Comparison of ENCODE assay signal across 34 cellular contexts in the genomic region with DNA sequence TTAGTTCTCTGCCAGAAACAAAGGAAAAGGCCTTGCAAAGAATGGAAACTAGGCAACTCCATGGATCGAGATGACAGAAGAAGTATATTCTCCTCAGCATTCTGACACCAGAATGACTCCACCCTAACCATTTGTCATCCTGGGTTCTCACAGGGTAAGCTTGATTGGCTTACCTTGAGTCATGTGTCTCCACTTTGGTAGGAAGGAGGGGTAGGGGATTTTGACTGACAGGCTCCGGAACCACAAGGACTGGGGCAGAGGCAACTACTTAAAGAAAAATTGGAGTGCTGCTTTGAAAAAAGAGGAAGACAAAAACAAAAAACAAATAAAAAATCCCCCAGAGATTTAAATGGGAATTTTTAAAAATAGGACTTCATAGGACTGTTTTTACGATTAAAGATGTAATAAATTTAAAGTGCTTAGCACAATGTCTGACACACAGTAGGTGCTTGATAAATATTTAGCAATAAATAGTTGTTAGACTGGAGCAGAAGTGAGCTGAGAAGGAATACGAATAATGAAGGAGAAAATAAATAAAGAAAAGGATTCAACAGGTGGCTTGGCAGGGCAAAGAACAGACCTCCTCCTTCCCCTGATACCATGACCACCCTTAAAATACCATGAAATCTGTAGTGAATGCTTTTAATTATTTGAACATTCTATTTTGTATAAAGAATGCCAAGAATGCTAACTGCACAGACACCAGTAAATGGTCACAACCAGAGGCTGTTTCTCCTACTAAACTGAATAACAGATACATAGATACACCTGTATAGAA.
A peak's percentile ranks its signal among the peaks of the same experiment; 100 is the strongest.
DNase-seq lines count a peak whose midpoint lies in the region; ATAC-seq, FAIRE-seq and TF ChIP-seq lines count a peak whose summit lies in the region.
"Had no signal": no experiment of that assay in that cellular context is flagged by ENCODE, and none has a peak within 500 bp of the region (broad histone marks: within the 10 kb centered on the region; RNA-seq: fewer than 3 reads in every experiment).

No MANE protein-coding gene starts in this region.

- RAD21 ChIA-PET in GM12878 (lab: Charles Lee; ENCODE audit: unreplicated experiment), result no interaction called here

- H3K36me3 ChIP-seq in GM12878 (ENCODE audit: control insufficient read depth in 2 of 2, insufficient read depth in 2 of 2, low read length in 1 of 2) (no peaks in the 10 kb centered on the region), hepatocyte (replicated peaks; ENCODE audit: insufficient read depth, low read depth) (no peaks in the 10 kb centered on the region)
- H3K36me3 ChIP-seq: breast epithelium, suprapubic skin, upper lobe of right lung had no signal

- POLR2A ChIA-PET in GM12878 (lab: Charles Lee), result no interaction called here

- H3K9me3 ChIP-seq in GM12878 (replicated peaks; ENCODE audit: control insufficient read depth, insufficient read depth, low read length) (no peaks in the 10 kb centered on the region), hepatocyte (ENCODE audit: low read depth) (no peaks in the 10 kb centered on the region)
- H3K9me3 ChIP-seq: breast epithelium, psoas muscle, SK-N-SH, suprapubic skin, upper lobe of right lung had no signal

- peak; percentile 27 for FAIRE-seq in GM12878 (lab: Jason Lieb, UNC)
- FAIRE-seq: colon, GM19239, HTR-8/SVneo had no signal

- TF ChIP-seq POLR2A in NB4 (IDR thresholded peaks at IDR 0.05; ENCODE audit: extremely low read depth, insufficient read length), result no peak
- TF ChIP-seq POLR2A in GM12878 (IDR thresholded peaks at IDR 0.05; ENCODE audit: low read depth, low read length), result no peak

- no peaks in the 10 kb centered on the region for H3K4me1 Mint-ChIP-seq in stimulated activated effector memory CD8-positive, alpha-beta T cell treated with anti-CD3 and anti-CD28 coated beads, Interleukin-12 subunit alpha, Interleukin-12 subunit beta, amount 100 ng/mL, for 72 hours
- H3K4me1 Mint-ChIP-seq in mesothelial cell of epicardium, result peaks cover 10% of the 10 kb centered on the region
- H3K4me1 Mint-ChIP-seq: activated CD4-positive, alpha-beta memory T cell treated with anti-CD3 and anti-CD28 coated beads, Interleukin-2, amount 10 ng/mL, durations not matched to agents 7 days and 5 days had no signal

- H3K27ac ChIP-seq in GM12878 (ENCODE audit: control insufficient read depth, insufficient read depth) (no peak overlapping the region), hepatocyte (no peak overlapping the region)
- H3K27ac ChIP-seq: 22Rv1, breast epithelium, psoas muscle, RWPE1, suprapubic skin, upper lobe of right lung had no signal

- H2AFZ ChIP-seq in GM12878 (ENCODE audit: control insufficient read depth, low read depth, low read length) (no peak overlapping the region), hepatocyte (no peak overlapping the region)

- H3K4me2 ChIP-seq in GM12878 (ENCODE audit: control insufficient read depth, insufficient read depth), result no peak overlapping the region
- H3K4me2 ChIP-seq in hepatocyte, result no peak overlapping the region
- H3K4me2 ChIP-seq: SK-N-SH had no signal

- WGBS in GM12878 (ENCODE audit: insufficient coverage, insufficient replicate concordance, low lambda C conversion rate, missing lambda C conversion rate), result 11% methylated on average over 4 of the region's 4 CpGs
- WGBS in hepatocyte (ENCODE audit: low lambda C conversion rate, missing lambda C conversion rate), result 89% methylated on average over 4 of the region's 4 CpGs

- no peaks in the 10 kb centered on the region for H3K79me2 ChIP-seq in GM12878 (ENCODE audit: control insufficient read depth, insufficient read depth, low read length)
- H3K79me2 ChIP-seq in hepatocyte, result no peaks in the 10 kb centered on the region

- DNase-seq in NCI-H82 (lab: John Stamatoyannopoulos, UW) (peak; percentile 6), NCI-H82 treated with DMSO at 0.1 percent for 48 hours (lab: John Stamatoyannopoulos, UW; ENCODE audit: unreplicated experiment) (no peak), NB4 (ENCODE audit: low read depth) (peak; percentile 28), GM12878 (ENCODE audit: low read depth, low spot score) (no peak), SHP77 treated with DMSO at 0.1 percent for 48 hours (lab: John Stamatoyannopoulos, UW) (no peak), mesothelial cell of epicardium (ENCODE audit: low spot score in 2 of 2, unreplicated experiment in 2 of 2) (no peak), hepatocyte (ENCODE audit: low spot score) (no peak)
- no peak for DNase-seq in stimulated activated effector memory CD8-positive, alpha-beta T cell treated with anti-CD3 and anti-CD28 coated beads, Interleukin-12 subunit alpha, Interleukin-12 subunit beta, amount 100 ng/mL, for 72 hours (ENCODE audit: low spot score in 2 of 2)
- DNase-seq: activated CD4-positive, alpha-beta memory T cell treated with anti-CD3 and anti-CD28 coated beads, Interleukin-2, amount 10 ng/mL, durations not matched to agents 7 days and 5 days; activated CD4-positive, alpha-beta T cell treated with anti-CD3 and anti-CD28 coated beads for 1 hour; amygdala; Calu3; DND-41; GOT3; hippocampal formation; KG1; left cardiac atrium; MM.1S; NCI-H146; NCI-H2107; psoas muscle; SK-N-SH; stimulated activated naive CD4-positive, alpha-beta T cell; upper lobe of right lung had no signal

- no peak for ATAC-seq in GM12878
- peak; percentile 31 for ATAC-seq in stimulated activated effector memory CD8-positive, alpha-beta T cell treated with anti-CD3 and anti-CD28 coated beads, Interleukin-12 subunit alpha, Interleukin-12 subunit beta, amount 100 ng/mL, for 72 hours
- ATAC-seq: activated naive CD4-positive, alpha-beta T cell treated with anti-CD3 and anti-CD28 coated beads, Interleukin-2, amount 50 U/mL, for 72 hours; left cardiac atrium; natural killer cell treated with Interleukin-12 subunit alpha and Interleukin-12 subunit beta and Interleukin-15 and Interleukin-18, amount 100 ng/mL, for 72 hours; psoas muscle; upper lobe of right lung had no signal

- H3K4me1 ChIP-seq in GM12878 (ENCODE audit: control insufficient read depth, insufficient read depth, low read length), result no peaks in the 10 kb centered on the region
- peaks cover 2% of the 10 kb centered on the region for H3K4me1 ChIP-seq in hepatocyte (ENCODE audit: insufficient read depth)
- H3K4me1 ChIP-seq: breast epithelium had no signal

- H3K9ac ChIP-seq in GM12878 (ENCODE audit: control insufficient read depth, insufficient read depth, low read length), result no peak overlapping the region
- H3K9ac ChIP-seq: SK-N-SH had no signal

- no peak for TF ChIP-seq RAD21 in GM12878 (IDR thresholded peaks at IDR 0.05; ENCODE audit: insufficient read depth, low read depth, low read length)

- in situ Hi-C loops in GM12878 (cut with MboI), result no loop called here

- H3K36me3 Mint-ChIP-seq in stimulated activated effector memory CD8-positive, alpha-beta T cell treated with anti-CD3 and anti-CD28 coated beads, Interleukin-12 subunit alpha, Interleukin-12 subunit beta, amount 100 ng/mL, for 72 hours, result no peaks in the 10 kb centered on the region
- H3K36me3 Mint-ChIP-seq in mesothelial cell of epicardium, result no peaks in the 10 kb centered on the region
- H3K36me3 Mint-ChIP-seq: activated naive CD4-positive, alpha-beta T cell treated with anti-CD3 and anti-CD28 coated beads, Interleukin-2, amount 50 U/mL, for 72 hours; natural killer cell treated with Interleukin-12 subunit alpha and Interleukin-12 subunit beta and Interleukin-15 and Interleukin-18, amount 100 ng/mL, for 72 hours had no signal

- TF ChIP-seq CTCF in NB4 (IDR thresholded peaks at IDR 0.05; ENCODE audit: low read depth, low read length) (no peak), GM12878 (IDR thresholded peaks at IDR 0.05 in 2 of 3, conservative IDR thresholded peaks at IDR 0.05 in 1 of 3; ENCODE audit: control insufficient read depth in 2 of 3, extremely low read depth in 1 of 3, insufficient read depth in 1 of 3, low read depth in 3 of 3, low read length in 3 of 3) (no peak), mesothelial cell of epicardium (IDR thresholded peaks at IDR 0.05; ENCODE audit: unreplicated experiment) (no peak), hepatocyte (IDR thresholded peaks at IDR 0.05; ENCODE audit: poor library complexity) (no peak)

- intact Hi-C loops in GM12878 (cut with micrococcal nuclease; ENCODE audit: unreplicated experiment), result no loop called here

- SMC1A ChIA-PET in GM12878 (lab: Charles Lee; ENCODE audit: uncharacterized antibody, unreplicated experiment), result interaction anchor here (0.6 kb wide), 1 partner anchor 619 kb away, joined by 3 read pairs; no protein-coding TSS in a partner anchor

- H3K4me3 Mint-ChIP-seq in stimulated activated effector memory CD8-positive, alpha-beta T cell treated with anti-CD3 and anti-CD28 coated beads, Interleukin-12 subunit alpha, Interleukin-12 subunit beta, amount 100 ng/mL, for 72 hours, result no peak overlapping the region
- no peak overlapping the region for H3K4me3 Mint-ChIP-seq in mesothelial cell of epicardium
- H3K4me3 Mint-ChIP-seq: activated CD4-positive, alpha-beta memory T cell treated with anti-CD3 and anti-CD28 coated beads, Interleukin-2, amount 10 ng/mL, durations not matched to agents 7 days and 5 days; natural killer cell treated with Interleukin-12 subunit alpha and Interleukin-12 subunit beta and Interleukin-15 and Interleukin-18, amount 100 ng/mL, for 72 hours had no signal

- no peaks in the 10 kb centered on the region for H3K9me3 Mint-ChIP-seq in stimulated activated effector memory CD8-positive, alpha-beta T cell treated with anti-CD3 and anti-CD28 coated beads, Interleukin-12 subunit alpha, Interleukin-12 subunit beta, amount 100 ng/mL, for 72 hours
- no peaks in the 10 kb centered on the region for H3K9me3 Mint-ChIP-seq in mesothelial cell of epicardium
- H3K9me3 Mint-ChIP-seq: activated CD4-positive, alpha-beta memory T cell treated with anti-CD3 and anti-CD28 coated beads, Interleukin-2, amount 10 ng/mL, durations not matched to agents 7 days and 5 days; activated naive CD4-positive, alpha-beta T cell treated with anti-CD3 and anti-CD28 coated beads, Interleukin-2, amount 50 U/mL, for 72 hours; natural killer cell treated with Interleukin-12 subunit alpha and Interleukin-12 subunit beta and Interleukin-15 and Interleukin-18, amount 100 ng/mL, for 72 hours had no signal

- H3K4me3 ChIP-seq in NB4 (ENCODE audit: low read depth, low read length) (no peak overlapping the region), GM12878 (no peak overlapping the region), hepatocyte (no peak overlapping the region)
- H3K4me3 ChIP-seq: breast epithelium, lung, psoas muscle, suprapubic skin, upper lobe of right lung had no signal

- CTCF ChIA-PET in GM12878 (lab: Yijun Ruan, JAX), result interaction anchor here (0.6 kb wide), 1 partner anchor 1890 kb away, joined by 3 read pairs; no protein-coding TSS in a partner anchor

- H4K20me1 ChIP-seq in GM12878 (ENCODE audit: control insufficient read depth, insufficient read depth) (no peaks in the 10 kb centered on the region), hepatocyte (ENCODE audit: insufficient read depth, poor library complexity, severe bottlenecking) (no peaks in the 10 kb centered on the region)

- no peak for TF ChIP-seq EP300 in GM12878 (IDR thresholded peaks at IDR 0.05; ENCODE audit: borderline replicate concordance in 1 of 2, control insufficient read depth in 1 of 2, low read depth in 2 of 2, low read length in 2 of 2)

- no peaks in the 10 kb centered on the region for H3K9me2 ChIP-seq in hepatocyte (replicated peaks; ENCODE audit: insufficient read depth)
- H3K9me2 ChIP-seq: SK-N-SH had no signal

- H3K27ac Mint-ChIP-seq in stimulated activated effector memory CD8-positive, alpha-beta T cell treated with anti-CD3 and anti-CD28 coated beads, Interleukin-12 subunit alpha, Interleukin-12 subunit beta, amount 100 ng/mL, for 72 hours, result no peak overlapping the region
- H3K27ac Mint-ChIP-seq in mesothelial cell of epicardium, result no peak overlapping the region
- H3K27ac Mint-ChIP-seq: activated CD4-positive, alpha-beta memory T cell treated with anti-CD3 and anti-CD28 coated beads, Interleukin-2, amount 10 ng/mL, durations not matched to agents 7 days and 5 days; activated naive CD4-positive, alpha-beta T cell treated with anti-CD3 and anti-CD28 coated beads, Interleukin-2, amount 50 U/mL, for 72 hours; natural killer cell treated with Interleukin-12 subunit alpha and Interleukin-12 subunit beta and Interleukin-15 and Interleukin-18, amount 100 ng/mL, for 72 hours had no signal

- H3K27me3 Mint-ChIP-seq in mesothelial cell of epicardium (ENCODE audit: low read depth), result no peaks in the 10 kb centered on the region

- no peaks in the 10 kb centered on the region; a peak in 1 of 4 replicates for H3K27me3 ChIP-seq in GM12878 (replicated peaks in 1 of 2; ENCODE audit: control insufficient read depth in 2 of 2, insufficient read depth in 2 of 2, low read length in 1 of 2)
- H3K27me3 ChIP-seq in hepatocyte, result no peaks in the 10 kb centered on the region
- H3K27me3 ChIP-seq: breast epithelium, suprapubic skin, upper lobe of right lung had no signal

- BruUV-seq in GM12878 (replicated peaks; lab: Mats Ljungman, UMichigan), result no TSS peak

Comparison
In these comparisons a context has a peak if more than half of its experiments do, and no peak if none do; other contexts are left out.
1. DNase-seq: peak in NCI-H82 (single experiment) and NB4 (single experiment); none in NCI-H82 treated with DMSO at 0.1 percent for 48 hours (single experiment), GM12878 (single experiment), stimulated activated effector memory CD8-positive, alpha-beta T cell treated with anti-CD3 and anti-CD28 coated beads, Interleukin-12 subunit alpha, Interleukin-12 subunit beta, amount 100 ng/mL, for 72 hours (0 of 2), SHP77 treated with DMSO at 0.1 percent for 48 hours (single experiment), mesothelial cell of epicardium (0 of 2) and hepatocyte (single experiment).